Comparison of ENCODE assay signal across 11 cellular contexts in genomic region chr17:61323015-61323379, GRCh38.
DNase-seq lines count a peak whose midpoint lies in the region; ATAC-seq and TF ChIP-seq lines count a peak whose summit lies in the region.
"Had no signal": no experiment of that assay in that cellular context is flagged by ENCODE, and none has a peak within 500 bp of the region (broad histone marks: within the 10 kb centered on the region; RNA-seq: fewer than 3 reads in every experiment).

No MANE protein-coding gene starts in this region.

- H3K27me3 Mint-ChIP-seq in activated CD4-positive, alpha-beta T cell treated with anti-CD3 and anti-CD28 coated beads, Interleukin-2, amount 10 ng/mL, durations not matched to agents 24 days and 14 days, result peaks cover 2% of the 10 kb centered on the region
- H3K27me3 Mint-ChIP-seq in activated naive CD8-positive, alpha-beta T cell treated with anti-CD3 and anti-CD28 coated beads, Interleukin-2, amount 50 U/mL, for 24 hours, result no peaks in the 10 kb centered on the region

- 48% methylated on average over 4 of the region's 4 CpGs for WGBS in prostate gland

- TF ChIP-seq POLR2A in prostate gland (IDR thresholded peaks at IDR 0.05) (no peak), vagina (IDR thresholded peaks at IDR 0.05) (no peak)

- H3K9me3 ChIP-seq in prostate gland (no peaks in the 10 kb centered on the region), vagina (no peaks in the 10 kb centered on the region)

- no peaks in the 10 kb centered on the region for H3K36me3 ChIP-seq in prostate gland
- no peaks in the 10 kb centered on the region for H3K36me3 ChIP-seq in vagina

- H3K4me3 Mint-ChIP-seq in activated CD4-positive, alpha-beta T cell treated with anti-CD3 and anti-CD28 coated beads, Interleukin-2, amount 10 ng/mL, durations not matched to agents 24 days and 14 days, result no peak overlapping the region
- H3K4me3 Mint-ChIP-seq in activated naive CD8-positive, alpha-beta T cell treated with anti-CD3 and anti-CD28 coated beads, Interleukin-2, amount 50 U/mL, for 24 hours, result no peak overlapping the region

- peak; percentile 70 for ATAC-seq in left ventricle myocardium superior
- no peak for ATAC-seq in SK-N-SH treated with all-trans-retinoic acid at 6 μM for 48 hours
- ATAC-seq in activated naive CD8-positive, alpha-beta T cell treated with anti-CD3 and anti-CD28 coated beads, Interleukin-2, amount 50 U/mL, for 24 hours, result no peak

- peak; percentile 43 to 45 for DNase-seq in cardiac fibroblast (ENCODE audit: low read depth in 2 of 2)
- no peak for DNase-seq in left ventricle myocardium superior
- DNase-seq in prostate gland (ENCODE audit: low spot score), result no peak
- no peak for DNase-seq in vagina (ENCODE audit: extremely low spot score in 2 of 2)
- no peak for DNase-seq in activated gamma-delta T cell treated with Interleukin-2 at 50 U/mL for 16 hours
- no peak for DNase-seq in activated CD4-positive, alpha-beta T cell treated with anti-CD3 and anti-CD28 coated beads, Interleukin-2, amount 10 ng/mL, durations not matched to agents 24 days and 14 days
- DNase-seq in activated naive CD8-positive, alpha-beta T cell treated with anti-CD3 and anti-CD28 coated beads, Interleukin-2, amount 50 U/mL, for 24 hours, result no peak
- DNase-seq: activated CD8-positive, alpha-beta memory T cell treated with anti-CD3 and anti-CD28 coated beads for 24 hours; SHP77 treated with DMSO at 0.1 percent for 48 hours had no signal

- H3K27me3 ChIP-seq in prostate gland (replicated peaks; ENCODE audit: insufficient read depth), result no peaks in the 10 kb centered on the region
- no peaks in the 10 kb centered on the region for H3K27me3 ChIP-seq in vagina

- H3K4me1 Mint-ChIP-seq in activated CD4-positive, alpha-beta T cell treated with anti-CD3 and anti-CD28 coated beads, Interleukin-2, amount 10 ng/mL, durations not matched to agents 24 days and 14 days, result no peaks in the 10 kb centered on the region
- no peaks in the 10 kb centered on the region for H3K4me1 Mint-ChIP-seq in activated naive CD8-positive, alpha-beta T cell treated with anti-CD3 and anti-CD28 coated beads, Interleukin-2, amount 50 U/mL, for 24 hours

- no peak overlapping the region for H3K27ac Mint-ChIP-seq in activated CD4-positive, alpha-beta T cell treated with anti-CD3 and anti-CD28 coated beads, Interleukin-2, amount 10 ng/mL, durations not matched to agents 24 days and 14 days
- H3K27ac Mint-ChIP-seq in activated naive CD8-positive, alpha-beta T cell treated with anti-CD3 and anti-CD28 coated beads, Interleukin-2, amount 50 U/mL, for 24 hours, result no peak overlapping the region
- H3K27ac Mint-ChIP-seq: progenitor cell of endocrine pancreas had no signal

- H3K9me3 Mint-ChIP-seq in activated CD4-positive, alpha-beta T cell treated with anti-CD3 and anti-CD28 coated beads, Interleukin-2, amount 10 ng/mL, durations not matched to agents 24 days and 14 days, result no peaks in the 10 kb centered on the region
- no peaks in the 10 kb centered on the region for H3K9me3 Mint-ChIP-seq in activated naive CD8-positive, alpha-beta T cell treated with anti-CD3 and anti-CD28 coated beads, Interleukin-2, amount 50 U/mL, for 24 hours

- no peaks in the 10 kb centered on the region for H3K36me3 Mint-ChIP-seq in activated CD4-positive, alpha-beta T cell treated with anti-CD3 and anti-CD28 coated beads, Interleukin-2, amount 10 ng/mL, durations not matched to agents 24 days and 14 days (ENCODE audit: low read depth)
- no peaks in the 10 kb centered on the region for H3K36me3 Mint-ChIP-seq in activated naive CD8-positive, alpha-beta T cell treated with anti-CD3 and anti-CD28 coated beads, Interleukin-2, amount 50 U/mL, for 24 hours (ENCODE audit: low read depth)

- H3K4me3 ChIP-seq in cardiac fibroblast (replicated peaks in 1 of 2; ENCODE audit: low read depth in 2 of 2, low read length in 2 of 2), result no peak overlapping the region
- H3K4me3 ChIP-seq in prostate gland, result no peak overlapping the region
- no peak overlapping the region for H3K4me3 ChIP-seq in vagina

- intact Hi-C loops in left ventricle myocardium superior (cut with micrococcal nuclease) (no loop called here), prostate gland (cut with DNase I) (no loop called here), vagina (cut with DNase I) (no loop called here)
- intact Hi-C loops in activated CD4-positive, alpha-beta T cell treated with anti-CD3 and anti-CD28 coated beads, Interleukin-2, amount 10 ng/mL, durations not matched to agents 24 days and 14 days (cut with micrococcal nuclease), result no loop called here

- TF ChIP-seq CTCF in cardiac fibroblast (IDR thresholded peaks at IDR 0.05; ENCODE audit: low read depth, low read length) (no peak), prostate gland (IDR thresholded peaks at IDR 0.05) (no peak), vagina (IDR thresholded peaks at IDR 0.05) (no peak)

- H3K4me1 ChIP-seq in prostate gland (replicated peaks), result no peaks in the 10 kb centered on the region
- peaks cover 15% of the 10 kb centered on the region for H3K4me1 ChIP-seq in vagina

- H3K27ac ChIP-seq in prostate gland (peak overlapping the region; percentile 3 to 35), vagina (peak overlapping the region; percentile 66)

TF ChIP-seq in SK-N-SH treated with all-trans-retinoic acid at 6 μM for 48 hours, 23 proteins besides CTCF, POLR2A, EP300 and RAD21:
- no peak for TF ChIP-seq POU6F1 (CRISPR knock-in tag; IDR thresholded peaks at IDR 0.05; ENCODE audit: borderline replicate concordance, low read depth)
TF ChIP-seq in SK-N-SH treated with all-trans-retinoic acid at 6 μM for 48 hours: peak in this region for 0.

Comparison
In these comparisons a context has a peak if more than half of its experiments do, and no peak if none do; other contexts are left out.
1. DNase-seq: peak in cardiac fibroblast (2 of 2); none in left ventricle myocardium superior (single experiment), prostate gland (single experiment), vagina (0 of 2), activated gamma-delta T cell treated with Interleukin-2 at 50 U/mL for 16 hours (single experiment), activated CD4-positive, alpha-beta T cell treated with anti-CD3 and anti-CD28 coated beads, Interleukin-2, amount 10 ng/mL, durations not matched to agents 24 days and 14 days (single experiment) and activated naive CD8-positive, alpha-beta T cell treated with anti-CD3 and anti-CD28 coated beads, Interleukin-2, amount 50 U/mL, for 24 hours (single experiment).